ENCODE assay signal across 10 cellular contexts in the genomic region with DNA sequence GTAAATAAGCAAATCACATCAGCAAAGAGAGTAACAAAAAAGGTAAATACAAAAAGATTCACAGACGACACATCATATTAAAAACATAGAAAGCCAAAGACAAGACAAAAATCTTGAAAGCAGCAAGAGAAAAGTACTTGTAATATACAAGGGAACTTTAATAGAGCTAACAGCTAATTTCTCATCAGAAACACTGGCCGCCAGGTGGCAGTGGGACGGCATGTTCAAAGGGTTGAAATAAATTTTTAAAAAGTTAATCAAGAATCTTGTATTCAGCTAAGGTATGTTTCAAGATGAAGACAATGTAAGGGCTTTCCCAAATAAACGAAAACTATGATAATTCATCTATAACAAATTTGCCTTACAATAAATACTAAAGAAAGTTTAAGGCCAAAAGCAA.
DNase-seq lines count a peak whose midpoint lies in the region; TF ChIP-seq lines count a peak whose summit lies in the region.
"Had no signal": no experiment of that assay in that cellular context is flagged by ENCODE, and none has a peak within 500 bp of the region (broad histone marks: within the 10 kb centered on the region; RNA-seq: fewer than 3 reads in every experiment).

No MANE protein-coding gene starts in this region.

- no peaks in the 10 kb centered on the region for H3K36me3 ChIP-seq in WERI-Rb-1
- no peaks in the 10 kb centered on the region for H3K36me3 ChIP-seq in stomach
- H3K36me3 ChIP-seq: prostate gland had no signal

- no peaks in the 10 kb centered on the region for H3K4me1 ChIP-seq in stomach
- H3K4me1 ChIP-seq: prostate gland had no signal

- H3K4me3 Mint-ChIP-seq in HFFc6, result no peak overlapping the region
- H3K4me3 Mint-ChIP-seq: activated naive CD8-positive, alpha-beta T cell had no signal

- H3K9me3 ChIP-seq in WERI-Rb-1 (ENCODE audit: severe bottlenecking) (no peaks in the 10 kb centered on the region), stomach (no peaks in the 10 kb centered on the region)
- H3K9me3 ChIP-seq: prostate gland had no signal

- H3K9me3 Mint-ChIP-seq in HFFc6, result peaks cover 20% of the 10 kb centered on the region

- TF ChIP-seq CTCF in HFFc6 (IDR thresholded peaks at IDR 0.05) (peak; percentile 54), WERI-Rb-1 (IDR thresholded peaks at IDR 0.05; ENCODE audit: low read depth, low read length) (peak; percentile 23; the same call in 1 of the 2 replicates), stomach (IDR thresholded peaks at IDR 0.05) (no peak)

- intact Hi-C loops in stomach (cut with DNase I; ENCODE audit: low total_unique reads), result no loop called here
- intact Hi-C loops in posterior cingulate gyrus (cut with DNase I), result no loop called here

- no peak for TF ChIP-seq POLR2A in stomach (IDR thresholded peaks at IDR 0.05)

- H3K27me3 Mint-ChIP-seq in HFFc6 (ENCODE audit: insufficient read depth), result no peaks in the 10 kb centered on the region; the same call in 1 of the 2 replicates
- H3K27me3 Mint-ChIP-seq: activated naive CD8-positive, alpha-beta T cell had no signal

- H3K27ac ChIP-seq in WERI-Rb-1, result no peak overlapping the region
- H3K27ac ChIP-seq in stomach, result no peak overlapping the region
- H3K27ac ChIP-seq: prostate gland had no signal

- 30 to 43% (median 33%) methylated on average over 4 of the region's 4 CpGs for WGBS in stomach, 5 donors

- H3K36me3 Mint-ChIP-seq in HFFc6 (ENCODE audit: low read depth), result no peaks in the 10 kb centered on the region
- H3K36me3 Mint-ChIP-seq: activated naive CD8-positive, alpha-beta T cell had no signal

- H3K4me1 Mint-ChIP-seq in HFFc6 (ENCODE audit: low read depth), result no peaks in the 10 kb centered on the region

- H3K27me3 ChIP-seq in WERI-Rb-1 (ENCODE audit: insufficient read depth, low read depth, severe bottlenecking) (no peaks in the 10 kb centered on the region), stomach (no peaks in the 10 kb centered on the region)

- H3K27ac Mint-ChIP-seq in HFFc6, result no peak overlapping the region
- H3K27ac Mint-ChIP-seq: activated naive CD8-positive, alpha-beta T cell had no signal

- no peak for TF ChIP-seq EP300 in stomach (IDR thresholded peaks at IDR 0.05)

- H3K4me3 ChIP-seq in WERI-Rb-1 (ENCODE audit: low read depth, low read length), result no peak overlapping the region
- H3K4me3 ChIP-seq in stomach, result no peak overlapping the region
- H3K4me3 ChIP-seq: prostate gland had no signal

- DNase-seq in NCI-H146 (lab: John Stamatoyannopoulos, UW) (peak; percentile 2), NCI-H146 treated with DMSO at 0.1 percent for 48 hours (lab: John Stamatoyannopoulos, UW; ENCODE audit: unreplicated experiment) (no peak), HFFc6 (no peak), WERI-Rb-1 (peak; percentile 40), lung microvascular endothelial cell (ENCODE audit: low read depth in 2 of 2) (peak; percentile 15 to 54), stomach (no peak), posterior cingulate gyrus (no peak), HuH-7.5 (ENCODE audit: low spot score) (no peak)

Comparison
In these comparisons a context has a peak if more than half of its experiments do, and no peak if none do; other contexts are left out.
1. DNase-seq: peak in NCI-H146 (single experiment), WERI-Rb-1 (single experiment) and lung microvascular endothelial cell (2 of 2); none in NCI-H146 treated with DMSO at 0.1 percent for 48 hours (single experiment), HFFc6 (single experiment), stomach (single experiment), posterior cingulate gyrus (0 of 10) and HuH-7.5 (single experiment).
2. CTCF ChIP-seq: peak in HFFc6 (single experiment) and WERI-Rb-1 (single experiment); none in stomach (0 of 7).